In the genomic region with DNA sequence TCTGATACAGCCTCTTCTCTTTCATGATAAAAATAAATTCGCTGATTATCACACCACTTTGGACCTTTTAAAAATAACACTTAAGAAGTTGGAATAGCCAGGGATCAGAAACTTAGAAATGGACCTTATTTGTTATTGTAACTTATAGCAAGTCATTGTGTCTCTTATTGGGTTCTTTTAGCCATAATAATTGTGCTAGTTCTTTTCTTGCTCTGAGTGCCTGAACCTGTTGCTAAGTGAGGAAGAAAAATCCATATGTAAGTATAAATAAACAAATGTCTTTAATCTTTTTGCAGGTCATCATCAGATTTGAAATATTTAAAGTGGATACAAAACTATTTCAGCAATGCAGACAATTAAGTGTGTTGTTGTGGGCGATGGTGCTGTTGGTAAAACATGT, we compare ENCODE assay signal across 18 cellular contexts. TPM values are rescaled to one million over a fixed set of nuclear protein-coding genes. Genes with fewer than 3 reads are reported as not detected.
DNase-seq lines count a peak whose midpoint lies in the region; ATAC-seq, FAIRE-seq and TF ChIP-seq lines count a peak whose summit lies in the region.
"Had no signal": no experiment of that assay in that cellular context is flagged by ENCODE, and none has a peak within 500 bp of the region (broad histone marks: within the 10 kb centered on the region; RNA-seq: fewer than 3 reads in every experiment).

No MANE protein-coding gene starts in this region.

- intact Hi-C loops in pancreas (cut with DNase I) = no loop called here

- no peaks in the 10 kb centered on the region for H3K27me3 Mint-ChIP-seq in activated CD8-positive, alpha-beta memory T cell treated with anti-CD3 and anti-CD28 coated beads, Interleukin-2, amount 10 ng/mL, durations not matched to agents 7 days and 5 days
- H3K27me3 Mint-ChIP-seq in endodermal cell (ENCODE audit: insufficient read depth) = no peaks in the 10 kb centered on the region

- H3K36me3 ChIP-seq in OCI-LY3 (replicated peaks; ENCODE audit: low read depth, low read length) (peaks cover 31% of the 10 kb centered on the region), endodermal cell (ENCODE audit: control insufficient read depth, insufficient read depth, low read length) (peaks cover 79% of the 10 kb centered on the region), pancreas (peaks cover 0 to 29% (median 0%) of the 10 kb centered on the region in 3 donors)

- no peak for ATAC-seq in activated CD8-positive, alpha-beta memory T cell treated with anti-CD3 and anti-CD28 coated beads, Interleukin-2, amount 10 ng/mL, durations not matched to agents 7 days and 5 days
- ATAC-seq in pancreas = no peak
- ATAC-seq in HG03354 (IDR thresholded peaks at IDR 0.05; ENCODE audit: poor library complexity, severe bottlenecking, unreplicated experiment) = no peak
- no peak for ATAC-seq in HG02642 (IDR thresholded peaks at IDR 0.05; ENCODE audit: poor library complexity, unreplicated experiment)

- H3K9ac ChIP-seq in OCI-LY3 (ENCODE audit: low read length) (no peak overlapping the region), endodermal cell (ENCODE audit: extremely low read depth, low read length, poor library complexity, severe bottlenecking) (no peak overlapping the region)

- peaks cover 93% of the 10 kb centered on the region for H4K20me1 ChIP-seq in OCI-LY3 (ENCODE audit: insufficient read depth, low read length)

- CTCF ChIA-PET in activated CD8-positive, alpha-beta memory T cell treated with anti-CD3 and anti-CD28 coated beads, Interleukin-2, amount 10 ng/mL, durations not matched to agents 7 days and 5 days (lab: Charles Lee) = no interaction called here

- peaks cover 68% of the 10 kb centered on the region for H3K4me1 Mint-ChIP-seq in activated CD8-positive, alpha-beta memory T cell treated with anti-CD3 and anti-CD28 coated beads, Interleukin-2, amount 10 ng/mL, durations not matched to agents 7 days and 5 days
- H3K4me1 Mint-ChIP-seq in endodermal cell = peaks cover 15% of the 10 kb centered on the region

- H3K27ac ChIP-seq in OCI-LY3 (ENCODE audit: low read length) (no peak overlapping the region), endodermal cell (ENCODE audit: low read depth, low read length) (peak overlapping the region; percentile 39), pancreas (no peak overlapping the region)
- H3K27ac ChIP-seq: Peyer's patch, vagina, VCaP had no signal

- peak overlapping the region; percentile 26 for H3K4me2 ChIP-seq in OCI-LY3 (ENCODE audit: low read length)

- H3K9me3 Mint-ChIP-seq in activated CD8-positive, alpha-beta memory T cell treated with anti-CD3 and anti-CD28 coated beads, Interleukin-2, amount 10 ng/mL, durations not matched to agents 7 days and 5 days (ENCODE audit: low read depth) = no peaks in the 10 kb centered on the region
- no peaks in the 10 kb centered on the region for H3K9me3 Mint-ChIP-seq in endodermal cell
- H3K9me3 Mint-ChIP-seq: CD14-positive monocyte had no signal

- peaks cover 54% of the 10 kb centered on the region for H3K4me1 ChIP-seq in OCI-LY3 (ENCODE audit: low read length)
- peaks cover 5% of the 10 kb centered on the region for H3K4me1 ChIP-seq in endodermal cell (ENCODE audit: control insufficient read depth, insufficient read depth, low read length)
- peaks cover 28 to 47% (median 30%) of the 10 kb centered on the region in 3 donors for H3K4me1 ChIP-seq in pancreas

- FAIRE-seq in pancreas (lab: Jason Lieb, UNC) = peak; percentile 23

- no peak overlapping the region for H3K4me3 ChIP-seq in OCI-LY3 (ENCODE audit: low read length)
- H3K4me3 ChIP-seq in endodermal cell (ENCODE audit: low read length) = no peak overlapping the region
- H3K4me3 ChIP-seq in pancreas = no peak overlapping the region
- H3K4me3 ChIP-seq: Peyer's patch, psoas muscle, vagina had no signal

- 100% methylated on average over 2 of the region's 2 CpGs; no CpG with 5 or more reads in 1 of the 2 experiments for WGBS in endodermal cell (ENCODE audit: insufficient coverage in 1 of 2, insufficient read length in 1 of 2), 2 experiments
- WGBS in pancreas, 2 donors = 66 to 72% methylated on average over 2 of the region's 2 CpGs

- DNase-seq in activated CD8-positive, alpha-beta memory T cell treated with anti-CD3 and anti-CD28 coated beads, Interleukin-2, amount 10 ng/mL, durations not matched to agents 7 days and 5 days = no peak
- no peak for DNase-seq in activated CD8-positive, alpha-beta memory T cell treated with anti-CD3 and anti-CD28 coated beads for 24 hours
- no peak for DNase-seq in endodermal cell
- no peak for DNase-seq in pancreas
- DNase-seq in foreskin melanocyte = no peak
- DNase-seq: KG1; NCI-H1092 treated with DMSO at 0.1 percent for 48 hours; NCI-H2171; NCI-H82; Peyer's patch; psoas muscle; stimulated activated CD4-positive, alpha-beta T cell treated with anti-CD3 and anti-CD28 coated beads, Interleukin-15, amount 100 ng/mL, for 24 hours had no signal

- H3K4me3 Mint-ChIP-seq in activated CD8-positive, alpha-beta memory T cell treated with anti-CD3 and anti-CD28 coated beads, Interleukin-2, amount 10 ng/mL, durations not matched to agents 7 days and 5 days = no peak overlapping the region
- H3K4me3 Mint-ChIP-seq in endodermal cell = no peak overlapping the region
- H3K4me3 Mint-ChIP-seq: CD14-positive monocyte had no signal

- TF ChIP-seq CTCF in OCI-LY3 (IDR thresholded peaks at IDR 0.05; ENCODE audit: low read depth, low read length) (no peak), endodermal cell (conservative IDR thresholded peaks at IDR 0.05) (no peak), pancreas (IDR thresholded peaks at IDR 0.05) (no peak)

- peak overlapping the region; percentile 14 for H3K27ac Mint-ChIP-seq in activated CD8-positive, alpha-beta memory T cell treated with anti-CD3 and anti-CD28 coated beads, Interleukin-2, amount 10 ng/mL, durations not matched to agents 7 days and 5 days
- H3K27ac Mint-ChIP-seq in endodermal cell = no peak overlapping the region

- H3K36me3 Mint-ChIP-seq in activated CD8-positive, alpha-beta memory T cell treated with anti-CD3 and anti-CD28 coated beads, Interleukin-2, amount 10 ng/mL, durations not matched to agents 7 days and 5 days = peaks cover 47% of the 10 kb centered on the region
- peaks cover 44% of the 10 kb centered on the region for H3K36me3 Mint-ChIP-seq in endodermal cell (ENCODE audit: low read depth)

- peaks cover 91% of the 10 kb centered on the region for H3K79me2 ChIP-seq in OCI-LY3 (ENCODE audit: low read length)

- H3K27me3 ChIP-seq in OCI-LY3 (ENCODE audit: low read depth, low read length) (no peaks in the 10 kb centered on the region), endodermal cell (ENCODE audit: control insufficient read depth, insufficient read depth, low read length, poor library complexity, severe bottlenecking) (no peaks in the 10 kb centered on the region), pancreas (no peaks in the 10 kb centered on the region)
- H3K27me3 ChIP-seq: Peyer's patch, vagina had no signal

- H3K9me3 ChIP-seq in OCI-LY3 (ENCODE audit: insufficient read depth, low read length) (no peaks in the 10 kb centered on the region), endodermal cell (ENCODE audit: control insufficient read depth, low read length) (no peaks in the 10 kb centered on the region), pancreas (no peaks in the 10 kb centered on the region)
- H3K9me3 ChIP-seq: Peyer's patch, psoas muscle, vagina had no signal

- no peak overlapping the region for H2AFZ ChIP-seq in OCI-LY3 (ENCODE audit: low read depth, low read length)

RNA-seq across cellular contexts. Expression of a gene that starts 25.6 kb away (rescaled TPM):
- total RNA-seq in activated CD8-positive, alpha-beta memory T cell treated with anti-CD3 and anti-CD28 coated beads, Interleukin-2, amount 10 ng/mL, durations not matched to agents 7 days and 5 days = 100 to 1,000 TPM; 254 to 340 TPM
- total RNA-seq in endodermal cell (100 to 1,000 TPM; 274 to 283 TPM), pancreas (100 to 1,000 TPM in 2 of 6 donors, 10 to 100 TPM in 4; 43.0 to 128 (median 63.4) TPM)
- polyA plus RNA-seq in endodermal cell (2013, experiment 1 of 2) = 237 TPM
- polyA plus RNA-seq in endodermal cell (2013, experiment 2 of 2) = 233 TPM
- 10 to 100 TPM; 36.6 to 80.5 TPM for polyA plus RNA-seq in pancreas
